Comparison of ENCODE assay signal across 11 cellular contexts in the genomic region with DNA sequence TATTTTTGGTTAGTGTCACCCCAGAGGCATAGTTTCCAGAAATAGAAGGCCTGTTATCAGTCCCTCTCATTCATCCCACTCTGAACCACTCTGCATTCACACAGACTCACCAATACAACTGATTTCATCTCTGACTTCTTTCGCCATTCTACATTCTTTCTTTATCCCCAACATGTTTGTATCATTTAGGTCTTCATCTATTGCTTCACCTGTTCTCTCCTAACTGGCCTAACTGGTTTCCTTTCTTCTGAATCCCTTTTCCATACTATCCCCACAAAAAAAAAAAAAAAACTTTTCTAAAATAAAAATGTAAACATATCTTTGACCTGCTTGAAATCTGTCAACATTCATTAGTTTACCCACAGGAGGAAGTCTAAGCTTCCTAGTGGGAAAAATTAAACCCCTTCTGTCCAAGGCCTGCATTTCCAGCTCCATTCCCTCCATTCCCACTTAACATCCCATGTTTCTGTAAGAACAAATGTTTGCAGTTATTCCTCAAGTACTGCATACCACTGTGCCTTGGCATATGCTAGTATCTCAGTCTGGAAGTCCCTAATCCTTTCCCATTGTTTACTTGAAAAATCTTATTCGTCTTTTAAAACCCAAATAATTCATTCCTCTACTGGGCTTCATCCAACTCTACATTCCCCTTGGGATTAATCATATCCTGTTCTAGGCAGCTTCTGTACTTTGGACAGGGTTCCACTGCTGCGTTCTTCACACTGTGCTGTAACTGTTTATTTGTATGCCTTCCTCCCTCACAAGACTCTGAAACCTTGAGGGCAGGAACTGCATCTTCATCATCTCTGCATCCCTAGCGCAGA.
DNase-seq lines count a peak whose midpoint lies in the region; ATAC-seq and TF ChIP-seq lines count a peak whose summit lies in the region.
"Had no signal": no experiment of that assay in that cellular context is flagged by ENCODE, and none has a peak within 500 bp of the region (broad histone marks: within the 10 kb centered on the region; RNA-seq: fewer than 3 reads in every experiment).

No MANE protein-coding gene starts in this region.

- peak; percentile 94 for ATAC-seq in SK-N-SH treated with all-trans-retinoic acid at 6 μM for 48 hours
- no peak for ATAC-seq in GM18517 (IDR thresholded peaks at IDR 0.05; ENCODE audit: unreplicated experiment)
- no peak for ATAC-seq in HG02938 (IDR thresholded peaks at IDR 0.05; ENCODE audit: unreplicated experiment)
- ATAC-seq: naive thymus-derived CD8-positive, alpha-beta T cell had no signal

- peak overlapping the region; percentile 80 for H3K27ac Mint-ChIP-seq in osteocyte (ENCODE audit: unreplicated experiment)
- H3K27ac Mint-ChIP-seq: naive thymus-derived CD8-positive, alpha-beta T cell had no signal

- DNase-seq in EL (peak; percentile 91), fibroblast of villous mesenchyme (ENCODE audit: low read depth) (peak; percentile 93), osteocyte (ENCODE audit: extremely low spot score, unreplicated experiment) (no peak), HuH-7 (ENCODE audit: low spot score) (no peak)
- DNase-seq in activated CD4-positive, alpha-beta T cell treated with anti-CD3 and anti-CD28 coated beads, Interleukin-2, amount 50 U/mL, for 48 hours: no peak
- DNase-seq: GDM1; naive thymus-derived CD8-positive, alpha-beta T cell; NCI-H1417 had no signal

- no peak overlapping the region for H3K4me3 ChIP-seq in fibroblast of villous mesenchyme (ENCODE audit: low read depth, low read length)

- H3K4me1 Mint-ChIP-seq in osteocyte (ENCODE audit: unreplicated experiment): peaks cover 70% of the 10 kb centered on the region
- H3K4me1 Mint-ChIP-seq: naive thymus-derived CD8-positive, alpha-beta T cell had no signal

- H3K27me3 Mint-ChIP-seq in osteocyte (ENCODE audit: unreplicated experiment): no peaks in the 10 kb centered on the region

- H3K9me3 Mint-ChIP-seq in osteocyte (ENCODE audit: unreplicated experiment): peaks cover 5% of the 10 kb centered on the region

- peaks cover 29% of the 10 kb centered on the region for H3K36me3 Mint-ChIP-seq in osteocyte (ENCODE audit: unreplicated experiment)
- H3K36me3 Mint-ChIP-seq: naive thymus-derived CD8-positive, alpha-beta T cell had no signal

- H3K4me3 Mint-ChIP-seq in osteocyte (ENCODE audit: unreplicated experiment): no peak overlapping the region
- H3K4me3 Mint-ChIP-seq: naive thymus-derived CD8-positive, alpha-beta T cell had no signal

- TF ChIP-seq CTCF in fibroblast of villous mesenchyme (IDR thresholded peaks at IDR 0.05; ENCODE audit: insufficient read depth, low read depth, low read length): no peak
- no peak for TF ChIP-seq CTCF in osteocyte (IDR thresholded peaks at IDR 0.05)

TF ChIP-seq in SK-N-SH treated with all-trans-retinoic acid at 6 μM for 48 hours, 23 proteins besides CTCF, POLR2A, EP300 and RAD21:
- TF ChIP-seq SNAI2 (CRISPR knock-in tag; IDR thresholded peaks at IDR 0.05) (no peak), PATZ1 (CRISPR knock-in tag; IDR thresholded peaks at IDR 0.05; ENCODE audit: borderline replicate concordance) (no peak), TOX (CRISPR knock-in tag; IDR thresholded peaks at IDR 0.05; ENCODE audit: borderline replicate concordance) (0 out of 2 replicates have a peak, but pooled peaks have one; percentile 11), OSR1 (CRISPR knock-in tag; IDR thresholded peaks at IDR 0.05) (peak; percentile 64; the same call in 1 of the 2 replicates), ISL1 (CRISPR knock-in tag; IDR thresholded peaks at IDR 0.05) (peak; percentile 23; the same call in 1 of the 2 replicates)
- TF ChIP-seq, protein P1, sequence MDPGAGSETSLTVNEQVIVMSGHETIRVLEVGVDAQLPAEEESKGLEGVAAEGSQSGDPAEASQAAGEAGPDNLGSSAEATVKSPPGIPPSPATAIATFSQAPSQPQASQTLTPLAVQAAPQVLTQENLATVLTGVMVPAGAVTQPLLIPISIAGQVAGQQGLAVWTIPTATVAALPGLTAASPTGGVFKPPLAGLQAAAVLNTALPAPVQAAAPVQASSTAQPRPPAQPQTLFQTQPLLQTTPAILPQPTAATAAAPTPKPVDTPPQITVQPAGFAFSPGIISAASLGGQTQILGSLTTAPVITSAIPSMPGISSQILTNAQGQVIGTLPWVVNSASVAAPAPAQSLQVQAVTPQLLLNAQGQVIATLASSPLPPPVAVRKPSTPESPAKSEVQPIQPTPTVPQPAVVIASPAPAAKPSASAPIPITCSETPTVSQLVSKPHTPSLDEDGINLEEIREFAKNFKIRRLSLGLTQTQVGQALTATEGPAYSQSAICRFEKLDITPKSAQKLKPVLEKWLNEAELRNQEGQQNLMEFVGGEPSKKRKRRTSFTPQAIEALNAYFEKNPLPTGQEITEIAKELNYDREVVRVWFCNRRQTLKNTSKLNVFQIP (CRISPR knock-in tag; IDR thresholded peaks at IDR 0.05; ENCODE audit: borderline replicate concordance, low read depth): 0 out of 2 replicates have a peak, but pooled peaks have one; percentile 57

Comparison
In these comparisons a context has a peak if more than half of its experiments do, and no peak if none do; other contexts are left out.
1. DNase-seq: peak in EL (single experiment) and fibroblast of villous mesenchyme (single experiment); none in osteocyte (single experiment), HuH-7 (single experiment) and activated CD4-positive, alpha-beta T cell treated with anti-CD3 and anti-CD28 coated beads, Interleukin-2, amount 50 U/mL, for 48 hours (0 of 2).